ENCODE assay signal across 8 cellular contexts in the genomic region with DNA sequence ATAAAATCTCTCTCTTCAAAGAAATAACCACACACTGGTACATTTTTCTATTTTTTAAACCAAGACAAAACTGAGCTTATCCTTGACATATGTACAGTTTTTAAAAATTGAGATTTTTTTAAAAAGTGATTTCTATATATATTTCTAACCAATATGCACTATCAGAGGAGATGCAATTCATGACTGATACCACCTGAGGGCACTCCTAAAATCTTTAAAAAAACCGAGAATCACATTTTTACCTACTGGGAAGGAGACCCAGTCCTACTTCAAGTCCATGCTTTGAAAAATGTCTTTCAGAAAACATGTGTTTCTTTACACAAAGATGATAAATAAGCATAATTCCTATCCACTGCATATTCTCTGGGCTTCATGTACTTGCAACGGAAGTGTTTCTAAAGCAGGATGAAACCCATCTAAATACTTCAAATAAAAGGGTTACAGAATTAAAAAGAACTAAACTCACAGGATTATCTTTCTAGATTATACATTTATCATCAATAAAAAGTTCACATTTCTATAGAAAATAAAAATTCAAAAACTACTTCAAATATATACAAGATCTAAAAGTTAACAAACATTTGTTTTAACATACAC.
DNase-seq lines count a peak whose midpoint lies in the region; ATAC-seq and TF ChIP-seq lines count a peak whose summit lies in the region.

No MANE protein-coding gene starts in this region.

- H3K27me3 ChIP-seq in neural progenitor cell = no peaks in the 10 kb centered on the region

- peak; percentile 6 for DNase-seq in NCI-H345 treated with DMSO at 0.1 percent for 48 hours (lab: John Stamatoyannopoulos, UW; ENCODE audit: unreplicated experiment)
- no peak for DNase-seq in NCI-H345 (lab: John Stamatoyannopoulos, UW)
- peak; percentile 45 for DNase-seq in NCI-H69 (lab: John Stamatoyannopoulos, UW)
- DNase-seq in endothelial cell (ENCODE audit: low spot score) = no peak
- no peak for DNase-seq in neural progenitor cell (ENCODE audit: low spot score)
- DNase-seq in GDM1 (lab: John Stamatoyannopoulos, UW) = no peak
- no peak for DNase-seq in stimulated activated CD4-positive, alpha-beta T cell treated with anti-CD3 and anti-CD28 coated beads, Interleukin-2, amount 100 ng/mL, for 24 hours

- H3K27ac Mint-ChIP-seq in endothelial cell (ENCODE audit: unreplicated experiment) (no peak overlapping the region), neural progenitor cell (no peak overlapping the region)

- no peak overlapping the region for H3K4me2 ChIP-seq in neural progenitor cell

- ATAC-seq in GM21529 (IDR thresholded peaks at IDR 0.05; ENCODE audit: unreplicated experiment) = no peak

- no peak overlapping the region for H2AFZ ChIP-seq in neural progenitor cell (replicated peaks)

- H3F3A ChIP-seq in neural progenitor cell (ENCODE audit: low read depth) = peaks cover 21% of the 10 kb centered on the region

- no peak overlapping the region for H3K4me3 ChIP-seq in neural progenitor cell

- peaks cover 4% of the 10 kb centered on the region for H3K4me1 Mint-ChIP-seq in endothelial cell (ENCODE audit: unreplicated experiment)
- no peaks in the 10 kb centered on the region for H3K4me1 Mint-ChIP-seq in neural progenitor cell

- peaks cover 10% of the 10 kb centered on the region for H4K20me1 ChIP-seq in neural progenitor cell (ENCODE audit: low read depth)

- H3K9ac ChIP-seq in neural progenitor cell = no peak overlapping the region

- H3K9me3 Mint-ChIP-seq in endothelial cell (ENCODE audit: unreplicated experiment) (no peaks in the 10 kb centered on the region), neural progenitor cell (peaks cover 22% of the 10 kb centered on the region)

- H3K79me2 ChIP-seq in neural progenitor cell (ENCODE audit: low read depth) = peaks cover 88% of the 10 kb centered on the region

- H3K27me3 Mint-ChIP-seq in endothelial cell (ENCODE audit: unreplicated experiment) = no peaks in the 10 kb centered on the region
- H3K27me3 Mint-ChIP-seq in neural progenitor cell (ENCODE audit: insufficient read depth, low read depth) = no peaks in the 10 kb centered on the region

- H3K4me3 Mint-ChIP-seq in endothelial cell (ENCODE audit: unreplicated experiment) (no peak overlapping the region), neural progenitor cell (no peak overlapping the region)

- H3K36me3 Mint-ChIP-seq in endothelial cell (ENCODE audit: low read depth, unreplicated experiment) (peaks cover 17% of the 10 kb centered on the region), neural progenitor cell (peaks cover 53% of the 10 kb centered on the region)

- TF ChIP-seq CTCF in endothelial cell (IDR thresholded peaks at IDR 0.05; ENCODE audit: unreplicated experiment) (peak; percentile 60), neural progenitor cell (IDR thresholded peaks at IDR 0.05) (peak; percentile 56)

- H3K36me3 ChIP-seq in neural progenitor cell = peaks cover 31% of the 10 kb centered on the region

- H3K27ac ChIP-seq in neural progenitor cell = no peak overlapping the region

- no peaks in the 10 kb centered on the region for H3K4me1 ChIP-seq in neural progenitor cell

- H3K9me3 ChIP-seq in neural progenitor cell (ENCODE audit: low read depth) = peaks cover 15% of the 10 kb centered on the region

Comparison
In these comparisons a context has a peak if more than half of its experiments do, and no peak if none do; other contexts are left out.
1. DNase-seq: peak in NCI-H345 treated with DMSO at 0.1 percent for 48 hours (single experiment) and NCI-H69 (single experiment); none in NCI-H345 (single experiment), endothelial cell (single experiment), neural progenitor cell (single experiment), GDM1 (single experiment) and stimulated activated CD4-positive, alpha-beta T cell treated with anti-CD3 and anti-CD28 coated beads, Interleukin-2, amount 100 ng/mL, for 24 hours (0 of 2).